In genomic region chr1:8197493-8198282, GRCh38 we compare ENCODE assay signal across 3 cellular contexts.
TF ChIP-seq lines count a peak whose summit lies in the region.

No MANE protein-coding gene starts in this region.

TF ChIP-seq in HEK293, 187 proteins besides CTCF, POLR2A, EP300 and RAD21 (continued from another document and continues in another):
- no peak for TF ChIP-seq ZNF664 (tag by site-specific recombination; IDR thresholded peaks at IDR 0.05)
- TF ChIP-seq ZNF707 (tag by site-specific recombination; IDR thresholded peaks at IDR 0.05) = no peak
- TF ChIP-seq, protein P1, sequence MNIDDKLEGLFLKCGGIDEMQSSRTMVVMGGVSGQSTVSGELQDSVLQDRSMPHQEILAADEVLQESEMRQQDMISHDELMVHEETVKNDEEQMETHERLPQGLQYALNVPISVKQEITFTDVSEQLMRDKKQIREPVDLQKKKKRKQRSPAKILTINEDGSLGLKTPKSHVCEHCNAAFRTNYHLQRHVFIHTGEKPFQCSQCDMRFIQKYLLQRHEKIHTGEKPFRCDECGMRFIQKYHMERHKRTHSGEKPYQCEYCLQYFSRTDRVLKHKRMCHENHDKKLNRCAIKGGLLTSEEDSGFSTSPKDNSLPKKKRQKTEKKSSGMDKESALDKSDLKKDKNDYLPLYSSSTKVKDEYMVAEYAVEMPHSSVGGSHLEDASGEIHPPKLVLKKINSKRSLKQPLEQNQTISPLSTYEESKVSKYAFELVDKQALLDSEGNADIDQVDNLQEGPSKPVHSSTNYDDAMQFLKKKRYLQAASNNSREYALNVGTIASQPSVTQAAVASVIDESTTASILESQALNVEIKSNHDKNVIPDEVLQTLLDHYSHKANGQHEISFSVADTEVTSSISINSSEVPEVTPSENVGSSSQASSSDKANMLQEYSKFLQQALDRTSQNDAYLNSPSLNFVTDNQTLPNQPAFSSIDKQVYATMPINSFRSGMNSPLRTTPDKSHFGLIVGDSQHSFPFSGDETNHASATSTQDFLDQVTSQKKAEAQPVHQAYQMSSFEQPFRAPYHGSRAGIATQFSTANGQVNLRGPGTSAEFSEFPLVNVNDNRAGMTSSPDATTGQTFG (tag by site-specific recombination; IDR thresholded peaks at IDR 0.05; ENCODE audit: borderline replicate concordance) = no peak
- no peak for TF ChIP-seq ZFP3 (tag by site-specific recombination; IDR thresholded peaks at IDR 0.05; ENCODE audit: low read depth)
- no peak for TF ChIP-seq ZNF558 (tag by site-specific recombination; IDR thresholded peaks at IDR 0.05)
- no peak for TF ChIP-seq ZNF514 (tag by site-specific recombination; IDR thresholded peaks at IDR 0.05)
- TF ChIP-seq ZNF621 (tag by site-specific recombination; IDR thresholded peaks at IDR 0.05) = no peak
- no peak for TF ChIP-seq PRDM1 (tag by site-specific recombination; IDR thresholded peaks at IDR 0.05)
- TF ChIP-seq IKZF3 (tag by site-specific recombination; IDR thresholded peaks at IDR 0.05) = no peak
- no peak for TF ChIP-seq ZNF214 (tag by site-specific recombination; IDR thresholded peaks at IDR 0.05; ENCODE audit: borderline replicate concordance)
- TF ChIP-seq, protein P2, sequence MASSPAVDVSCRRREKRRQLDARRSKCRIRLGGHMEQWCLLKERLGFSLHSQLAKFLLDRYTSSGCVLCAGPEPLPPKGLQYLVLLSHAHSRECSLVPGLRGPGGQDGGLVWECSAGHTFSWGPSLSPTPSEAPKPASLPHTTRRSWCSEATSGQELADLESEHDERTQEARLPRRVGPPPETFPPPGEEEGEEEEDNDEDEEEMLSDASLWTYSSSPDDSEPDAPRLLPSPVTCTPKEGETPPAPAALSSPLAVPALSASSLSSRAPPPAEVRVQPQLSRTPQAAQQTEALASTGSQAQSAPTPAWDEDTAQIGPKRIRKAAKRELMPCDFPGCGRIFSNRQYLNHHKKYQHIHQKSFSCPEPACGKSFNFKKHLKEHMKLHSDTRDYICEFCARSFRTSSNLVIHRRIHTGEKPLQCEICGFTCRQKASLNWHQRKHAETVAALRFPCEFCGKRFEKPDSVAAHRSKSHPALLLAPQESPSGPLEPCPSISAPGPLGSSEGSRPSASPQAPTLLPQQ (tag by site-specific recombination; IDR thresholded peaks at IDR 0.05) = peak; percentile 86
- TF ChIP-seq ZNF341 (tag by site-specific recombination; IDR thresholded peaks at IDR 0.05; ENCODE audit: low read depth) = no peak
- peak; percentile 62 for TF ChIP-seq KLF1 (tag by site-specific recombination; IDR thresholded peaks at IDR 0.05)
- TF ChIP-seq HOXC10 (CRISPR knock-in tag; IDR thresholded peaks at IDR 0.05) = no peak
- TF ChIP-seq, protein P3, sequence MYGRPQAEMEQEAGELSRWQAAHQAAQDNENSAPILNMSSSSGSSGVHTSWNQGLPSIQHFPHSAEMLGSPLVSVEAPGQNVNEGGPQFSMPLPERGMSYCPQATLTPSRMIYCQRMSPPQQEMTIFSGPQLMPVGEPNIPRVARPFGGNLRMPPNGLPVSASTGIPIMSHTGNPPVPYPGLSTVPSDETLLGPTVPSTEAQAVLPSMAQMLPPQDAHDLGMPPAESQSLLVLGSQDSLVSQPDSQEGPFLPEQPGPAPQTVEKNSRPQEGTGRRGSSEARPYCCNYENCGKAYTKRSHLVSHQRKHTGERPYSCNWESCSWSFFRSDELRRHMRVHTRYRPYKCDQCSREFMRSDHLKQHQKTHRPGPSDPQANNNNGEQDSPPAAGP (tag by site-specific recombination; IDR thresholded peaks at IDR 0.05) = no peak

TF ChIP-seq in K562, 482 proteins besides CTCF, POLR2A, EP300 and RAD21 (continued from another document and continues in another):
- TF ChIP-seq, protein P4, sequence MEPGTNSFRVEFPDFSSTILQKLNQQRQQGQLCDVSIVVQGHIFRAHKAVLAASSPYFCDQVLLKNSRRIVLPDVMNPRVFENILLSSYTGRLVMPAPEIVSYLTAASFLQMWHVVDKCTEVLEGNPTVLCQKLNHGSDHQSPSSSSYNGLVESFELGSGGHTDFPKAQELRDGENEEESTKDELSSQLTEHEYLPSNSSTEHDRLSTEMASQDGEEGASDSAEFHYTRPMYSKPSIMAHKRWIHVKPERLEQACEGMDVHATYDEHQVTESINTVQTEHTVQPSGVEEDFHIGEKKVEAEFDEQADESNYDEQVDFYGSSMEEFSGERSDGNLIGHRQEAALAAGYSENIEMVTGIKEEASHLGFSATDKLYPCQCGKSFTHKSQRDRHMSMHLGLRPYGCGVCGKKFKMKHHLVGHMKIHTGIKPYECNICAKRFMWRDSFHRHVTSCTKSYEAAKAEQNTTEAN (CRISPR knock-in tag; IDR thresholded peaks at IDR 0.05) = no peak
- peak; percentile 91 for TF ChIP-seq DMBX1 (CRISPR knock-in tag; IDR thresholded peaks at IDR 0.05; ENCODE audit: borderline replicate concordance)
- no peak for TF ChIP-seq ZNF668 (CRISPR knock-in tag; IDR thresholded peaks at IDR 0.05)
- no peak for TF ChIP-seq KAT2B (IDR thresholded peaks at IDR 0.05; ENCODE audit: low read depth, low read length)
- TF ChIP-seq, protein P5, sequence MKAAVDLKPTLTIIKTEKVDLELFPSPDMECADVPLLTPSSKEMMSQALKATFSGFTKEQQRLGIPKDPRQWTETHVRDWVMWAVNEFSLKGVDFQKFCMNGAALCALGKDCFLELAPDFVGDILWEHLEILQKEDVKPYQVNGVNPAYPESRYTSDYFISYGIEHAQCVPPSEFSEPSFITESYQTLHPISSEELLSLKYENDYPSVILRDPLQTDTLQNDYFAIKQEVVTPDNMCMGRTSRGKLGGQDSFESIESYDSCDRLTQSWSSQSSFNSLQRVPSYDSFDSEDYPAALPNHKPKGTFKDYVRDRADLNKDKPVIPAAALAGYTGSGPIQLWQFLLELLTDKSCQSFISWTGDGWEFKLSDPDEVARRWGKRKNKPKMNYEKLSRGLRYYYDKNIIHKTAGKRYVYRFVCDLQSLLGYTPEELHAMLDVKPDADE (conservative IDR thresholded peaks at IDR 0.05; ENCODE audit: control insufficient read depth, low read depth, low read length) = peak; percentile 88
- no peak for TF ChIP-seq NCOA4 (IDR thresholded peaks at IDR 0.05; ENCODE audit: partially characterized antibody)
- TF ChIP-seq PREB (CRISPR knock-in tag; IDR thresholded peaks at IDR 0.05) = no peak
- peak; percentile 95; the same call in 1 of the 2 replicates for TF ChIP-seq ZNF175 (CRISPR knock-in tag; IDR thresholded peaks at IDR 0.05; ENCODE audit: low read depth)
- TF ChIP-seq JUN (IDR thresholded peaks at IDR 0.05; ENCODE audit: borderline replicate concordance, low read depth, low read length) = peak; percentile 93
- no peak for TF ChIP-seq JUN (CRISPR knock-in tag; IDR thresholded peaks at IDR 0.05; ENCODE audit: borderline replicate concordance)
- no peak for TF ChIP-seq MTF1 (CRISPR knock-in tag; IDR thresholded peaks at IDR 0.05; ENCODE audit: borderline replicate concordance)
- TF ChIP-seq CCAR2 (IDR thresholded peaks at IDR 0.05; ENCODE audit: low read depth, low read length) = no peak
- TF ChIP-seq ZBTB9 (CRISPR knock-in tag; IDR thresholded peaks at IDR 0.05) = peak; percentile 35; the same call in 1 of the 2 replicates
- TF ChIP-seq NFATC3 (IDR thresholded peaks at IDR 0.05) = no peak; the same call in 1 of the 2 replicates
- peak; percentile 98 for TF ChIP-seq ZNF316 (IDR thresholded peaks at IDR 0.05)
- no peak for TF ChIP-seq MYBL2 (IDR thresholded peaks at IDR 0.05; ENCODE audit: low read depth)
- no peak for TF ChIP-seq MYBL2 (CRISPR knock-in tag; IDR thresholded peaks at IDR 0.05; ENCODE audit: borderline replicate concordance)
- TF ChIP-seq SNAPC5 (CRISPR knock-in tag; IDR thresholded peaks at IDR 0.05) = no peak

TF ChIP-seq in HepG2, 621 proteins besides CTCF, POLR2A, EP300 and RAD21 (continued from another document and continues in another):
- TF ChIP-seq ARID4A (CRISPR knock-in tag; IDR thresholded peaks at IDR 0.05; ENCODE audit: borderline replicate concordance) = peak; percentile 19; the same call in 1 of the 2 replicates
- no peak for TF ChIP-seq REPIN1 (CRISPR knock-in tag; IDR thresholded peaks at IDR 0.05; ENCODE audit: borderline replicate concordance, low read depth)
- no peak for TF ChIP-seq ZNF747 (CRISPR knock-in tag; IDR thresholded peaks at IDR 0.05; ENCODE audit: borderline replicate concordance)
- TF ChIP-seq, protein P6, sequence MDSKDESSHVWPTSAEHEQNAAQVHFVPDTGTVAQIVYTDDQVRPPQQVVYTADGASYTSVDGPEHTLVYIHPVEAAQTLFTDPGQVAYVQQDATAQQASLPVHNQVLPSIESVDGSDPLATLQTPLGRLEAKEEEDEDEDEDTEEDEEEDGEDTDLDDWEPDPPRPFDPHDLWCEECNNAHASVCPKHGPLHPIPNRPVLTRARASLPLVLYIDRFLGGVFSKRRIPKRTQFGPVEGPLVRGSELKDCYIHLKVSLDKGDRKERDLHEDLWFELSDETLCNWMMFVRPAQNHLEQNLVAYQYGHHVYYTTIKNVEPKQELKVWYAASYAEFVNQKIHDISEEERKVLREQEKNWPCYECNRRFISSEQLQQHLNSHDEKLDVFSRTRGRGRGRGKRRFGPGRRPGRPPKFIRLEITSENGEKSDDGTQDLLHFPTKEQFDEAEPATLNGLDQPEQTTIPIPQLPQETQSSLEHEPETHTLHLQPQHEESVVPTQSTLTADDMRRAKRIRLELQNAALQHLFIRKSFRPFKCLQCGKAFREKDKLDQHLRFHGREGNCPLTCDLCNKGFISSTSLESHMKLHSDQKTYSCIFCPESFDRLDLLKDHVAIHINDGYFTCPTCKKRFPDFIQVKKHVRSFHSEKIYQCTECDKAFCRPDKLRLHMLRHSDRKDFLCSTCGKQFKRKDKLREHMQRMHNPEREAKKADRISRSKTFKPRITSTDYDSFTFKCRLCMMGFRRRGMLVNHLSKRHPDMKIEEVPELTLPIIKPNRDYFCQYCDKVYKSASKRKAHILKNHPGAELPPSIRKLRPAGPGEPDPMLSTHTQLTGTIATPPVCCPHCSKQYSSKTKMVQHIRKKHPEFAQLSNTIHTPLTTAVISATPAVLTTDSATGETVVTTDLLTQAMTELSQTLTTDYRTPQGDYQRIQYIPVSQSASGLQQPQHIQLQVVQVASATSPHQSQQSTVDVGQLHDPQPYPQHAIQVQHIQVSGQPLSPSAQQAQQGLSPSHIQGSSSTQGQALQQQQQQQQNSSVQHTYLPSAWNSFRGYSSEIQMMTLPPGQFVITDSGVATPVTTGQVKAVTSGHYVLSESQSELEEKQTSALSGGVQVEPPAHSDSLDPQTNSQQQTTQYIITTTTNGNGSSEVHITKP (CRISPR knock-in tag; IDR thresholded peaks at IDR 0.05; ENCODE audit: low read depth) = no peak
- TF ChIP-seq SRY (CRISPR knock-in tag; IDR thresholded peaks at IDR 0.05) = 0 out of 2 replicates have a peak, but pooled peaks have one; percentile 71
- TF ChIP-seq ARID3A (IDR thresholded peaks at IDR 0.05; ENCODE audit: low read depth, low read length) = no peak
- TF ChIP-seq DPF2 (CRISPR knock-in tag; IDR thresholded peaks at IDR 0.05; ENCODE audit: borderline replicate concordance, low read depth) = peak; percentile 43; the same call in 1 of the 2 replicates
- TF ChIP-seq ARNT (IDR thresholded peaks at IDR 0.05) = no peak
- peak in 1 of 2 experiments; percentile 53; a peak in 1 of 4 replicates for TF ChIP-seq NR2F1 (CRISPR knock-in tag; IDR thresholded peaks at IDR 0.05)
- TF ChIP-seq ZSCAN12 (CRISPR knock-in tag; IDR thresholded peaks at IDR 0.05) = no peak
- no peak for TF ChIP-seq ZNF678 (CRISPR knock-in tag; IDR thresholded peaks at IDR 0.05)
- no peak for TF ChIP-seq ZSCAN31 (CRISPR knock-in tag; IDR thresholded peaks at IDR 0.05; ENCODE audit: low read depth)
- TF ChIP-seq SRF (IDR thresholded peaks at IDR 0.05; ENCODE audit: low read depth, low read length) = no peak
- TF ChIP-seq KMT2A (CRISPR knock-in tag; IDR thresholded peaks at IDR 0.05) = no peak
- no peak for TF ChIP-seq HCFC1 (IDR thresholded peaks at IDR 0.05; ENCODE audit: low read depth, low read length)
- TF ChIP-seq YEATS2 (CRISPR knock-in tag; IDR thresholded peaks at IDR 0.05; ENCODE audit: borderline replicate concordance) = peak; percentile 48; the same call in 1 of the 2 replicates
- no peak for TF ChIP-seq U2AF1 (optimal IDR thresholded peaks at IDR 0.05; ENCODE audit: low read depth, low read length)
- no peak for TF ChIP-seq ZBTB7A (CRISPR knock-in tag; IDR thresholded peaks at IDR 0.05)
- no peak for TF ChIP-seq ZNF34 (CRISPR knock-in tag; IDR thresholded peaks at IDR 0.05; ENCODE audit: borderline replicate concordance)
- TF ChIP-seq GLI4 (CRISPR knock-in tag; IDR thresholded peaks at IDR 0.05; ENCODE audit: borderline replicate concordance) = no peak
- no peak for TF ChIP-seq TBP (CRISPR knock-in tag; IDR thresholded peaks at IDR 0.05)
- TF ChIP-seq ZMYM4 (CRISPR knock-in tag; IDR thresholded peaks at IDR 0.05) = no peak; the same call in 1 of the 2 replicates
